11 cellular contexts compared by ENCODE assay signal in genomic region chr2:26696352-26696816, GRCh38. TPM values are rescaled to one million over a fixed set of nuclear protein-coding genes. Genes with fewer than 3 reads are reported as not detected.
DNase-seq lines count a peak whose midpoint lies in the region; ATAC-seq, FAIRE-seq and TF ChIP-seq lines count a peak whose summit lies in the region.
"Had no signal": no experiment of that assay in that cellular context is flagged by ENCODE, and none has a peak within 500 bp of the region (broad histone marks: within the 10 kb centered on the region; RNA-seq: fewer than 3 reads in every experiment).

No MANE protein-coding gene starts in this region.

- H3K27ac ChIP-seq in adrenal gland = peak overlapping the region; percentile 62 to 98 (median 90)
- no peak overlapping the region for H3K27ac ChIP-seq in spleen
- H3K27ac ChIP-seq: upper lobe of right lung had no signal

- peaks cover 4% of the 10 kb centered on the region; the same call in 1 of the 2 replicates for H3K36me3 Mint-ChIP-seq in HFFc6 (ENCODE audit: low read depth)
- H3K36me3 Mint-ChIP-seq: mesothelial cell of epicardium had no signal

- H3K4me3 ChIP-seq in AG10803 (ENCODE audit: low read length) (no peak overlapping the region), adrenal gland (peak overlapping the region in 1 of 4 donors; percentile 82), spleen (no peak overlapping the region)
- H3K4me3 ChIP-seq: upper lobe of right lung had no signal

- peaks cover 58% of the 10 kb centered on the region for H3K4me1 Mint-ChIP-seq in HFFc6 (ENCODE audit: low read depth)

- TF ChIP-seq POLR2A in adrenal gland (IDR thresholded peaks at IDR 0.05) (peak; percentile 78 to 94), spleen (IDR thresholded peaks at IDR 0.05) (no peak)

- H3K4me1 ChIP-seq in adrenal gland (replicated peaks in 1 of 2) (peaks cover 56 to 62% of the 10 kb centered on the region in 2 donors), spleen (peaks cover 0 to 20% (median 11%) of the 10 kb centered on the region in 6 donors)

- FAIRE-seq in islet of Langerhans (lab: Jason Lieb, UNC) = peak; percentile 90

- no peaks in the 10 kb centered on the region for H3K9me3 ChIP-seq in adrenal gland (replicated peaks in 1 of 3)
- no peaks in the 10 kb centered on the region for H3K9me3 ChIP-seq in spleen
- H3K9me3 ChIP-seq: upper lobe of right lung had no signal

- no peak for ATAC-seq in HG03520 (IDR thresholded peaks at IDR 0.05; ENCODE audit: unreplicated experiment)
- ATAC-seq: upper lobe of right lung had no signal

- H3K27me3 ChIP-seq in adrenal gland (no peaks in the 10 kb centered on the region), spleen (replicated peaks in 1 of 7) (peaks cover 4 to 95% (median 62%) of the 10 kb centered on the region in 7 donors)

- H3K9me3 Mint-ChIP-seq in HFFc6 = no peaks in the 10 kb centered on the region
- H3K9me3 Mint-ChIP-seq: mesothelial cell of epicardium had no signal

- H3K36me3 ChIP-seq in adrenal gland (replicated peaks in 1 of 2) (peaks cover 0 to 20% of the 10 kb centered on the region in 2 donors), spleen (no peaks in the 10 kb centered on the region)
- H3K36me3 ChIP-seq: upper lobe of right lung had no signal

- TF ChIP-seq CTCF in AG10803 (conservative IDR thresholded peaks at IDR 0.05; ENCODE audit: low read length) = no peak
- no peak for TF ChIP-seq CTCF in HFFc6 (IDR thresholded peaks at IDR 0.05)
- TF ChIP-seq CTCF in adrenal gland (IDR thresholded peaks at IDR 0.05) = no peak
- TF ChIP-seq CTCF in spleen (IDR thresholded peaks at IDR 0.05 in 8 of 11, conservative IDR thresholded peaks at IDR 0.05 in 3 of 11) = no peak

- peak; percentile 56 for DNase-seq in AG10803 (ENCODE audit: low read depth)
- peak; percentile 98 for DNase-seq in HFFc6
- peak; percentile 83 to 96 (median 95) for DNase-seq in adrenal gland
- DNase-seq in spleen = no peak
- DNase-seq in KG1 (lab: John Stamatoyannopoulos, UW) = no peak
- DNase-seq in stimulated activated CD4-positive, alpha-beta T cell treated with anti-CD3 and anti-CD28 coated beads, Interleukin-2, amount 100 ng/mL, for 48 hours = no peak
- DNase-seq: NCI-H2029 treated with DMSO at 0.1 percent for 48 hours, upper lobe of right lung had no signal

- peak overlapping the region; percentile 35 for H3K4me3 Mint-ChIP-seq in HFFc6
- H3K4me3 Mint-ChIP-seq: mesothelial cell of epicardium had no signal

- peak overlapping the region; percentile 81 for H3K27ac Mint-ChIP-seq in HFFc6
- H3K27ac Mint-ChIP-seq: mesothelial cell of epicardium had no signal

- WGBS in adrenal gland, 4 donors = 26% methylated on average over 3 of the region's 3 CpGs
- 34 to 63% (median 44%) methylated on average over 3 of the region's 3 CpGs for WGBS in spleen, 5 donors

- intact Hi-C loops in adrenal gland (cut with DNase I) = no loop called here
- intact Hi-C loops in spleen (cut with DNase I; ENCODE audit: low total_unique reads) = no loop called here

- peaks cover 26% of the 10 kb centered on the region for H3K27me3 Mint-ChIP-seq in HFFc6 (ENCODE audit: insufficient read depth)

RNA-seq across cellular contexts. Expression of gene KCNK3, which starts 3.9 kb away (rescaled TPM):
- not detected for total RNA-seq in HFFc6 (2021; fragmentation: NEBNext Ultra II Directional; extraction: Animal tissue kit (Norgen Biotek cat#: 25700))
- total RNA-seq in adrenal gland (100 to 1,000 TPM; 366 to 595 (median 455) TPM), spleen (1 to 10 TPM; 1.1 to 6.0 (median 2.9) TPM)
- polyA plus RNA-seq in adrenal gland (100 to 1,000 TPM; 133 to 325 (median 160) TPM), spleen (1 to 10 TPM in 1 of 3 donors, under 1 TPM in 2; 0.61 to 1.2 (median 0.83) TPM)

RNA-seq across cellular contexts. Expression of gene CIB4, which starts 55.2 kb away (rescaled TPM):
- not detected for total RNA-seq in HFFc6 (2021; fragmentation: NEBNext Ultra II Directional; extraction: Animal tissue kit (Norgen Biotek cat#: 25700))
- total RNA-seq in adrenal gland (1 to 10 TPM in 6 of 8 donors, not detected in 2; 2.2 to 6.9 (median 3.5) TPM), spleen (not detected)
- polyA plus RNA-seq in adrenal gland (10 to 100 TPM in 1 of 3 donors, 1 to 10 TPM in 2; 3.3 to 10.1 (median 5.3) TPM), spleen (not detected)
- total RNA-seq: mesothelial cell of epicardium, upper lobe of right lung had no signal

Comparison
In these comparisons a context has a peak if more than half of its experiments do, and no peak if none do; other contexts are left out.
1. DNase-seq: peak in AG10803 (single experiment), HFFc6 (single experiment) and adrenal gland (7 of 7); none in spleen (single experiment), KG1 (single experiment) and stimulated activated CD4-positive, alpha-beta T cell treated with anti-CD3 and anti-CD28 coated beads, Interleukin-2, amount 100 ng/mL, for 48 hours (0 of 2).
2. H3K27ac ChIP-seq: peak in adrenal gland (5 of 5); none in spleen (0 of 8).
3. POLR2A ChIP-seq: peak in adrenal gland (2 of 2); none in spleen (0 of 3).
4. RNA of gene KCNK3, which starts 3.9 kb away (total RNA-seq): 366 to 595 TPM in adrenal gland; 1.1 to 6.0 TPM in spleen and not detected in HFFc6; every median in the first group is over 10 times any median in the second.